Comparison of ENCODE assay signal across 18 cellular contexts in the genomic region with DNA sequence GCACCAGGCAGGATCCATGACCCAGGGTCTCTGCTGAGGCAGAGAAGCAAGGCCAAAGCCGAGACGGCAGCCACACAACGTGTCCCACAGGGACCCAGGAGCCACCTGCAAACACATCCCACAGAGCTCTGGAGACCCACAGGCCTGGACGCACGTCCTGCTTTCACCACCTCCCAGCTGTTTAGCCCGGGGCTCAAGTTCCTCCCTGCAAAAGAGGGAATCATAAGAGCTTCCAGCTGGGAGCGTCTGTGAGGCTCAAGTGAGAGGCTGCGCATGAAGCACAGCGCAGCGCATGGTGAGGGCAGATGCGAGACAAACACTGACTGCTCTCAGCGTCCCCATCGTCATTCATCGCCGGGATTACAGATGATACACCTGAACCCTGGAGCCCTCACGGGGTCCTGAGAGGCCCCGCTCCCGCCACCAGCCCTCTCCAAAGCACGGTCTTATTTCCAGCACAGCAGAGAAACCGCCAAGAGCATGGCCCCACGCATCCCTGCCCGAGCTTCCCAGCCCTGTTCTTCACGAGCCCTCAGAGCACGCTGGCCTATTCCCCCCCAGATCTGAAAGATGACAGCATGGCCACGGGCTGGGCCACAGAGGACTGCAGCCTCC.
"Had no signal": no experiment of that assay in that cellular context is flagged by ENCODE, and none has a peak within 500 bp of the region (broad histone marks: within the 10 kb centered on the region; RNA-seq: fewer than 3 reads in every experiment).

No MANE protein-coding gene starts in this region.

- H3K9me3 Mint-ChIP-seq: activated CD4-positive, alpha-beta memory T cell treated with anti-CD3 and anti-CD28 coated beads for 36 hours; dendritic cell treated with granulocyte-macrophage colony-stimulating factor and Interleukin-4, amounts not matched to agents 40 ng/mL and 50 ng/mL, for 4 days; effector memory CD8-positive, alpha-beta T cell; immature natural killer cell; naive thymus-derived CD4-positive, alpha-beta T cell; stimulated activated naive CD8-positive, alpha-beta T cell treated with anti-CD3 and anti-CD28 coated beads, Interleukin-15, amount 100 ng/mL, for 72 hours had no signal

- H3K4me1 ChIP-seq: uterus had no signal

- H3K27ac Mint-ChIP-seq: activated CD4-positive, alpha-beta memory T cell treated with anti-CD3 and anti-CD28 coated beads for 36 hours; activated naive CD8-positive, alpha-beta T cell; dendritic cell treated with granulocyte-macrophage colony-stimulating factor and Interleukin-4, amounts not matched to agents 40 ng/mL and 50 ng/mL, for 4 days; effector memory CD8-positive, alpha-beta T cell; immature natural killer cell; stimulated activated naive CD8-positive, alpha-beta T cell treated with anti-CD3 and anti-CD28 coated beads, Interleukin-15, amount 100 ng/mL, for 72 hours had no signal

- ATAC-seq: effector memory CD8-positive, alpha-beta T cell; left cardiac atrium; naive thymus-derived CD4-positive, alpha-beta T cell; stimulated activated naive CD8-positive, alpha-beta T cell treated with anti-CD3 and anti-CD28 coated beads, Interleukin-15, amount 100 ng/mL, for 72 hours had no signal

- DNase-seq: activated CD4-positive, alpha-beta memory T cell treated with anti-CD3 and anti-CD28 coated beads for 36 hours; activated gamma-delta T cell; activated T-cell treated with anti-CD3 and anti-CD28 coated beads, Interleukin-2, amount 50 U/mL, for 48 hours; brain microvascular endothelial cell; cerebellar nuclear complex; effector memory CD8-positive, alpha-beta T cell; immature natural killer cell; left cardiac atrium; mammary epithelial cell; naive thymus-derived CD4-positive, alpha-beta T cell; occipital lobe; psoas muscle; stimulated activated CD4-positive, alpha-beta T cell treated with anti-CD3 and anti-CD28 coated beads, Interleukin-4, amount 100 ng/mL, for 1 hour; stimulated activated naive CD8-positive, alpha-beta T cell treated with anti-CD3 and anti-CD28 coated beads, Interleukin-15, amount 100 ng/mL, for 72 hours; uterus had no signal

- H3K36me3 ChIP-seq: uterus had no signal

- H3K4me1 Mint-ChIP-seq: immature natural killer cell; naive thymus-derived CD4-positive, alpha-beta T cell; stimulated activated naive CD8-positive, alpha-beta T cell treated with anti-CD3 and anti-CD28 coated beads, Interleukin-15, amount 100 ng/mL, for 72 hours had no signal

- H3K4me3 Mint-ChIP-seq: activated CD4-positive, alpha-beta memory T cell treated with anti-CD3 and anti-CD28 coated beads for 36 hours; activated naive CD8-positive, alpha-beta T cell; dendritic cell treated with granulocyte-macrophage colony-stimulating factor and Interleukin-4, amounts not matched to agents 40 ng/mL and 50 ng/mL, for 4 days; effector memory CD8-positive, alpha-beta T cell; immature natural killer cell; naive thymus-derived CD4-positive, alpha-beta T cell; stimulated activated naive CD8-positive, alpha-beta T cell treated with anti-CD3 and anti-CD28 coated beads, Interleukin-15, amount 100 ng/mL, for 72 hours had no signal

- H3K27ac ChIP-seq: brain microvascular endothelial cell, psoas muscle, uterus, VCaP had no signal

- H3K4me3 ChIP-seq: psoas muscle, uterus had no signal

- H3K27me3 Mint-ChIP-seq: activated CD4-positive, alpha-beta memory T cell treated with anti-CD3 and anti-CD28 coated beads for 36 hours; activated naive CD8-positive, alpha-beta T cell; dendritic cell treated with granulocyte-macrophage colony-stimulating factor and Interleukin-4, amounts not matched to agents 40 ng/mL and 50 ng/mL, for 4 days; effector memory CD8-positive, alpha-beta T cell; naive thymus-derived CD4-positive, alpha-beta T cell; stimulated activated naive CD8-positive, alpha-beta T cell treated with anti-CD3 and anti-CD28 coated beads, Interleukin-15, amount 100 ng/mL, for 72 hours had no signal

- H3K27me3 ChIP-seq: brain microvascular endothelial cell, uterus had no signal

- H3K9me3 ChIP-seq: psoas muscle, uterus had no signal
